In the genomic region with DNA sequence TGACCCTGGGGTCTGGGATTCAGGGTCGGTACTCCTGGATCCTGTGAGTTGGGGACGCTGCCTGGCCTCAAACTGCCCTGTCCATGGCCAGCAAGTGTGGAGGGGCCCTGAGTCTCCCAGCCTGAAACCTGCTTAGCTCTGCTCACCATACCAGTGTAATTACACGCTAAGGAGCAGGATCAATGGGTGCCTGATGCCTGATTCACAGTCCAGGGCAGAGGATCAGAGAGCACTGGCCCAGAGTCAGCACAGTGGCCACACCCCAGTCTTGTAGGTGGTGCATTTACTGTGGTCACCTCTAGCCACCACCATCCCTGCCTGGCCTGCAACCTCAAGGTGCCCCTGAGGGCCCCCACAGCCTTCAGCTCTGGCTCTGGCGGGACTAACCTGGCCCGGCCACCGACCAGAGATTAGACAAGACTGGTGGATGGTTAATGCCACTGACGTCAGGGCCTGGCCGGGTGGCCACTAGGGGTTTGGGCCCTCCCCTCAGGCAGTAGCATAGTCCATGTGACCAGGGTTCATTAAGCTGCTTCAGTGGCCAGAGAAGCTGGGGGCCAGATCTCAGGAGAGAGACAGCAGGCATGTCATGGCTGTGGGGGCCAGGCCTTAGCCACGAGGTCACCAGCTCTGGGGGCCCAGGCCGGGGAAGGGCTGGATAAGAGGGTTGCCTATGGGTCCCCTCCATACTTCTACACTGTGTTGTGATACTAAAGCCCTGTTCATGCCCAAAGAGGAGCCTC, we compare ENCODE assay signal across 1 cellular context.
TF ChIP-seq lines count a peak whose summit lies in the region.

No MANE protein-coding gene starts in this region.

TF ChIP-seq in HepG2, 621 proteins besides CTCF, POLR2A, EP300 and RAD21 (continued from another document and continues in another):
- peak; percentile 86 for TF ChIP-seq TFE3 (CRISPR knock-in tag; IDR thresholded peaks at IDR 0.05)
- peak; percentile 10; the same call in 1 of the 2 replicates for TF ChIP-seq BCL6 (CRISPR knock-in tag; IDR thresholded peaks at IDR 0.05)
- peak; percentile 18; the same call in 1 of the 2 replicates for TF ChIP-seq ZNF784 (CRISPR knock-in tag; IDR thresholded peaks at IDR 0.05; ENCODE audit: borderline replicate concordance)
- TF ChIP-seq PITX1 (CRISPR knock-in tag; IDR thresholded peaks at IDR 0.05): peak; percentile 87
- TF ChIP-seq, protein P1, sequence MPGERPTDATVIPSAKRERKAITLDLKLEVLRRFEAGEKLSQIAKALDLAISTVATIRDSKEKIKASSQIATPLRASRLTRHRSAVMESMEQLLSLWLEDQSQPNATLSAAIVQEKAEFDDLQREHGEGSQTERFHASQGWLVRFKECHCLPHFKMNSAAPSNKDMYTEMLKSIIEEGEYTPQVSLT (CRISPR knock-in tag; IDR thresholded peaks at IDR 0.05; ENCODE audit: borderline replicate concordance, low read depth): no peak
- TF ChIP-seq TGIF2 (CRISPR knock-in tag; IDR thresholded peaks at IDR 0.05): 0 out of 2 replicates have a peak, but pooled peaks have one; percentile 84
- TF ChIP-seq IKZF5 (CRISPR knock-in tag; IDR thresholded peaks at IDR 0.05): 0 out of 2 replicates have a peak, but pooled peaks have one; percentile 48
- TF ChIP-seq GZF1 (CRISPR knock-in tag; IDR thresholded peaks at IDR 0.05): no peak
- peak; percentile 79 for TF ChIP-seq RBFOX2 (IDR thresholded peaks at IDR 0.05; ENCODE audit: low read depth, low read length)
- peak; percentile 94 for TF ChIP-seq ZNF687 (CRISPR knock-in tag; IDR thresholded peaks at IDR 0.05)
- 0 out of 2 replicates have a peak, but pooled peaks have one; percentile 29 for TF ChIP-seq ZFP36L2 (CRISPR knock-in tag; IDR thresholded peaks at IDR 0.05)
- TF ChIP-seq SOX13 (IDR thresholded peaks at IDR 0.05): no peak
- peak in 1 of 2 experiments; percentile 14; a peak in 1 of 4 replicates for TF ChIP-seq SOX13 (CRISPR knock-in tag; conservative IDR thresholded peaks at IDR 0.05 in 1 of 2, IDR thresholded peaks at IDR 0.05 in 1 of 2)
- peak; percentile 74; the same call in 1 of the 2 replicates for TF ChIP-seq ZNF350 (CRISPR knock-in tag; IDR thresholded peaks at IDR 0.05; ENCODE audit: borderline replicate concordance, low read depth)
- TF ChIP-seq ZBTB25 (CRISPR knock-in tag; IDR thresholded peaks at IDR 0.05): no peak
- 0 out of 2 replicates have a peak, but pooled peaks have one; percentile 24 for TF ChIP-seq ZNF274 (CRISPR knock-in tag; IDR thresholded peaks at IDR 0.05)
- no peak for TF ChIP-seq ZNF143 (CRISPR knock-in tag; IDR thresholded peaks at IDR 0.05)
- TF ChIP-seq ATAD3A (CRISPR knock-in tag; IDR thresholded peaks at IDR 0.05): 0 out of 2 replicates have a peak, but pooled peaks have one; percentile 27
- TF ChIP-seq TOE1 (CRISPR knock-in tag; IDR thresholded peaks at IDR 0.05): 0 out of 2 replicates have a peak, but pooled peaks have one; percentile 43
- TF ChIP-seq, protein P2, sequence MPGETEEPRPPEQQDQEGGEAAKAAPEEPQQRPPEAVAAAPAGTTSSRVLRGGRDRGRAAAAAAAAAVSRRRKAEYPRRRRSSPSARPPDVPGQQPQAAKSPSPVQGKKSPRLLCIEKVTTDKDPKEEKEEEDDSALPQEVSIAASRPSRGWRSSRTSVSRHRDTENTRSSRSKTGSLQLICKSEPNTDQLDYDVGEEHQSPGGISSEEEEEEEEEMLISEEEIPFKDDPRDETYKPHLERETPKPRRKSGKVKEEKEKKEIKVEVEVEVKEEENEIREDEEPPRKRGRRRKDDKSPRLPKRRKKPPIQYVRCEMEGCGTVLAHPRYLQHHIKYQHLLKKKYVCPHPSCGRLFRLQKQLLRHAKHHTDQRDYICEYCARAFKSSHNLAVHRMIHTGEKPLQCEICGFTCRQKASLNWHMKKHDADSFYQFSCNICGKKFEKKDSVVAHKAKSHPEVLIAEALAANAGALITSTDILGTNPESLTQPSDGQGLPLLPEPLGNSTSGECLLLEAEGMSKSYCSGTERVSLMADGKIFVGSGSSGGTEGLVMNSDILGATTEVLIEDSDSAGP (CRISPR knock-in tag; IDR thresholded peaks at IDR 0.05; ENCODE audit: borderline replicate concordance): peak; percentile 56
- TF ChIP-seq AHR (CRISPR knock-in tag; IDR thresholded peaks at IDR 0.05): no peak
- TF ChIP-seq ZKSCAN8 (CRISPR knock-in tag; IDR thresholded peaks at IDR 0.05; ENCODE audit: borderline replicate concordance): peak; percentile 38; the same call in 1 of the 2 replicates
- peak; percentile 33; the same call in 1 of the 2 replicates for TF ChIP-seq IRF9 (CRISPR knock-in tag; IDR thresholded peaks at IDR 0.05; ENCODE audit: borderline replicate concordance)
- TF ChIP-seq JDP2 (CRISPR knock-in tag; IDR thresholded peaks at IDR 0.05; ENCODE audit: borderline replicate concordance): no peak
- 0 out of 2 replicates have a peak, but pooled peaks have one; percentile 20 for TF ChIP-seq SIN3A (IDR thresholded peaks at IDR 0.05; ENCODE audit: borderline replicate concordance, low read depth, low read length)
- TF ChIP-seq ZMYM4 (CRISPR knock-in tag; IDR thresholded peaks at IDR 0.05): no peak
- peak; percentile 37; the same call in 1 of the 2 replicates for TF ChIP-seq KAT8 (CRISPR knock-in tag; IDR thresholded peaks at IDR 0.05)
- TF ChIP-seq, protein P3, sequence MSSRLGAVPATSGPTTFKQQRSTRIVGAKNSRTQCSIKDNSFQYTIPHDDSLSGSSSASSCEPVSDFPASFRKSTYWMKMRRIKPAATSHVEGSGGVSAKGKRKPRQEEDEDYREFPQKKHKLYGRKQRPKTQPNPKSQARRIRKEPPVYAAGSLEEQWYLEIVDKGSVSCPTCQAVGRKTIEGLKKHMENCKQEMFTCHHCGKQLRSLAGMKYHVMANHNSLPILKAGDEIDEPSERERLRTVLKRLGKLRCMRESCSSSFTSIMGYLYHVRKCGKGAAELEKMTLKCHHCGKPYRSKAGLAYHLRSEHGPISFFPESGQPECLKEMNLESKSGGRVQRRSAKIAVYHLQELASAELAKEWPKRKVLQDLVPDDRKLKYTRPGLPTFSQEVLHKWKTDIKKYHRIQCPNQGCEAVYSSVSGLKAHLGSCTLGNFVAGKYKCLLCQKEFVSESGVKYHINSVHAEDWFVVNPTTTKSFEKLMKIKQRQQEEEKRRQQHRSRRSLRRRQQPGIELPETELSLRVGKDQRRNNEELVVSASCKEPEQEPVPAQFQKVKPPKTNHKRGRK (CRISPR knock-in tag; IDR thresholded peaks at IDR 0.05): no peak
- TF ChIP-seq ZNF780A (CRISPR knock-in tag; IDR thresholded peaks at IDR 0.05): no peak
- peak; percentile 65 for TF ChIP-seq FOSL2 (CRISPR knock-in tag; IDR thresholded peaks at IDR 0.05)
- no peak for TF ChIP-seq CBX1 (IDR thresholded peaks at IDR 0.05; ENCODE audit: low read depth)
- no peak for TF ChIP-seq ASH2L (IDR thresholded peaks at IDR 0.05; ENCODE audit: insufficient read length, low read depth, low read length)
- TF ChIP-seq SOX6 (IDR thresholded peaks at IDR 0.05): no peak
- TF ChIP-seq SOX6 (CRISPR knock-in tag; IDR thresholded peaks at IDR 0.05): peak; percentile 25
- TF ChIP-seq ZNF280D (CRISPR knock-in tag; IDR thresholded peaks at IDR 0.05): no peak; the same call in 1 of the 2 replicates
- TF ChIP-seq RELA (CRISPR knock-in tag; IDR thresholded peaks at IDR 0.05): no peak
- no peak for TF ChIP-seq REL (CRISPR knock-in tag; conservative IDR thresholded peaks at IDR 0.05)
- TF ChIP-seq ZBTB7B (CRISPR knock-in tag; IDR thresholded peaks at IDR 0.05): peak; percentile 71; the same call in 1 of the 2 replicates
- TF ChIP-seq MAFF (IDR thresholded peaks at IDR 0.05; ENCODE audit: low read depth, low read length): no peak
- 0 out of 2 replicates have a peak, but pooled peaks have one; percentile 41 for TF ChIP-seq ZNF670 (CRISPR knock-in tag; IDR thresholded peaks at IDR 0.05; ENCODE audit: borderline replicate concordance)
- TF ChIP-seq FOSL1 (CRISPR knock-in tag; IDR thresholded peaks at IDR 0.05; ENCODE audit: borderline replicate concordance): no peak
- no peak for TF ChIP-seq ZNF10 (CRISPR knock-in tag; IDR thresholded peaks at IDR 0.05; ENCODE audit: borderline replicate concordance, low read depth)
- TF ChIP-seq HOXA5 (CRISPR knock-in tag; IDR thresholded peaks at IDR 0.05): no peak
